ENCODE assay signal across 21 cellular contexts in the genomic region with DNA sequence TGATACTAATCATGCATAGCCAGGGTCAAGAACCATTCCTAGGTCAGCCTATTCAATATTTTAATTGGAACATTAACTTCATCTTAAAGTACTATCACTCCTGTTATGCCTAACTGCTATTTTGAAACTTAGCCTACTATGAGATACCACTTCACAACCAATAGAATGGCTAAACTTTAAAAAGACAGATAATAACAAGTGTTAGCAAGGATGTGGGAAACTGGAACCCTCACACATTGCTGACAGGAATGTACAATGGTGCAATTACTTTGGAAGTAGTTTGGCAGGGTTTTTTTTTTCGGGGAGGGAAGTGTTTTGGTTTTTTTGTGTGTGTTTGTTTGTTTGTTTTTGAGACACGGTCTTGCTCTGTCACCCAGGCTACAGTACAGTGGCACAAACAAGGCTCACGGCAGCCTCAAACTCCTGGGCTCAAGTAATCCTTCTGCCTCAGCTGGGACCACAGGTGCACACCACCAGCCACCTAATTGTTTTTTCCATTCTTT.
"Had no signal": no experiment of that assay in that cellular context is flagged by ENCODE, and none has a peak within 500 bp of the region (broad histone marks: within the 10 kb centered on the region; RNA-seq: fewer than 3 reads in every experiment).

No MANE protein-coding gene starts in this region.

- H3K4me1 ChIP-seq: colonic mucosa had no signal

- ATAC-seq: activated CD8-positive, alpha-beta T cell treated with anti-CD3 and anti-CD28 coated beads for 36 hours; activated naive CD8-positive, alpha-beta T cell treated with anti-CD3 and anti-CD28 coated beads, Interleukin-2, amount 50 U/mL, for 24 hours; esophagus mucosa; gastrocnemius medialis; left lung; mucosa of descending colon had no signal

- H3K36me3 ChIP-seq: colonic mucosa, gastrocnemius medialis, left lung, ovary, tibial artery had no signal

- H3K27ac ChIP-seq: colonic mucosa, gastrocnemius medialis, ovary, tibial artery had no signal

- H3K4me3 ChIP-seq: colonic mucosa, gastrocnemius medialis, left lung, mucosa of descending colon, ovary, tibial artery had no signal

- DNase-seq: activated CD4-positive, alpha-beta T cell treated with anti-CD3 and anti-CD28 coated beads, Interleukin-2, amount 10 ng/mL, durations not matched to agents 24 days and 14 days; activated CD8-positive, alpha-beta T cell treated with anti-CD3 and anti-CD28 coated beads for 36 hours; activated naive CD4-positive, alpha-beta T cell treated with anti-CD3 and anti-CD28 coated beads for 36 hours; activated naive CD8-positive, alpha-beta T cell treated with anti-CD3 and anti-CD28 coated beads, Interleukin-2, amount 50 U/mL, for 24 hours; activated T-cell treated with anti-CD3 and anti-CD28 coated beads, Interleukin-2, amount 50 U/mL, for 1 hour; anterior cingulate cortex; central memory CD4-positive, alpha-beta T cell; colonic mucosa; effector CD4-positive, alpha-beta T cell; gastrocnemius medialis; head of caudate nucleus; left lung; mucosa of descending colon; naive B cell; ovary; stimulated activated CD8-positive, alpha-beta memory T cell treated with anti-CD3 and anti-CD28 coated beads, Interleukin-4, amount 100 ng/mL, for 48 hours; stimulated activated naive CD4-positive, alpha-beta T cell; substantia nigra; T1000; tibial artery had no signal

- H3K9me3 ChIP-seq: colonic mucosa, gastrocnemius medialis, left lung, mucosa of descending colon, ovary, tibial artery had no signal

- H3K27me3 ChIP-seq: colonic mucosa, gastrocnemius medialis, left lung, ovary, tibial artery had no signal
